8 cellular contexts compared by ENCODE assay signal in genomic region chr18:75208836-75209128, GRCh38. TPM values are rescaled to one million over a fixed set of nuclear protein-coding genes. Genes with fewer than 3 reads are reported as not detected.
DNase-seq lines count a peak whose midpoint lies in the region; ATAC-seq and TF ChIP-seq lines count a peak whose summit lies in the region.

No MANE protein-coding gene starts in this region.

- DNase-seq in DND-41 (no peak), LoVo (ENCODE audit: low spot score) (peak; percentile 35), dorsolateral prefrontal cortex (no peak), neural crest cell (ENCODE audit: low read depth, low spot score) (peak; percentile 31), NCI-H82 (lab: John Stamatoyannopoulos, UW) (no peak), NCI-H2196 treated with DMSO at 0.1 percent for 48 hours (lab: John Stamatoyannopoulos, UW; ENCODE audit: unreplicated experiment) (no peak), islet precursor cell (no peak)

- ATAC-seq in DND-41 (ENCODE audit: insufficient read depth, low read depth): no peak
- ATAC-seq in GM21529 (IDR thresholded peaks at IDR 0.05; ENCODE audit: unreplicated experiment): peak; percentile 16

- peaks cover 42% of the 10 kb centered on the region for H4K20me1 ChIP-seq in DND-41 (ENCODE audit: insufficient read depth, low read length)

- intact Hi-C loops in dorsolateral prefrontal cortex (cut with DNase I): loop anchor here in 1 of 2 donors (10.0 kb wide), 2 partner anchors 554 to 1046 kb away; no protein-coding TSS in a partner anchor

- peak overlapping the region; percentile 85 for H3K9ac ChIP-seq in DND-41 (ENCODE audit: low read depth, low read length)

- no peaks in the 10 kb centered on the region for H3K36me3 Mint-ChIP-seq in neural crest cell (ENCODE audit: low read depth)

- H3K4me3 Mint-ChIP-seq in neural crest cell: no peak overlapping the region

- H3K27me3 ChIP-seq in DND-41 (ENCODE audit: insufficient read depth, low read length, poor library complexity): no peaks in the 10 kb centered on the region
- no peaks in the 10 kb centered on the region for H3K27me3 ChIP-seq in dorsolateral prefrontal cortex

- peaks cover 60% of the 10 kb centered on the region for H3K4me1 Mint-ChIP-seq in neural crest cell

- H2AFZ ChIP-seq in DND-41 (ENCODE audit: low read depth, low read length): peak overlapping the region; percentile 79

- H3K27ac ChIP-seq in DND-41 (ENCODE audit: low read length): peak overlapping the region; percentile 95
- H3K27ac ChIP-seq in dorsolateral prefrontal cortex: peak overlapping the region; percentile 69 to 99 (median 96)

- H3K4me1 ChIP-seq in DND-41 (ENCODE audit: insufficient read depth, low read length): peaks cover 53% of the 10 kb centered on the region

- no peak for TF ChIP-seq CTCF in DND-41 (IDR thresholded peaks at IDR 0.05; ENCODE audit: borderline replicate concordance, extremely low read depth, low read length, poor library complexity, severe bottlenecking)
- peak in 1 of 56 donors; percentile 2 for TF ChIP-seq CTCF in dorsolateral prefrontal cortex (IDR thresholded peaks at IDR 0.05 in 54 of 56, conservative IDR thresholded peaks at IDR 0.05 in 2 of 56; ENCODE audit: low read depth in 1 of 56, partially characterized antibody in 56 of 56)
- TF ChIP-seq CTCF in neural crest cell (conservative IDR thresholded peaks at IDR 0.05): no peak

- H3K27ac Mint-ChIP-seq in neural crest cell (ENCODE audit: unreplicated experiment): no peak overlapping the region

- H3K79me2 ChIP-seq in DND-41 (ENCODE audit: insufficient read depth, low read length): peaks cover 86% of the 10 kb centered on the region

- H3K9me3 ChIP-seq in DND-41 (ENCODE audit: insufficient read depth, low read length, severe bottlenecking): no peaks in the 10 kb centered on the region

- peaks cover 14% of the 10 kb centered on the region; the same call in 1 of the 2 replicates for H3K36me3 ChIP-seq in DND-41 (ENCODE audit: insufficient read depth, low read length)

- peaks cover 70% of the 10 kb centered on the region for H3K27me3 Mint-ChIP-seq in neural crest cell (ENCODE audit: low read depth)

- H3K4me2 ChIP-seq in DND-41 (ENCODE audit: insufficient read depth, low read length): peak overlapping the region; percentile 97

- no peaks in the 10 kb centered on the region for H3K9me3 Mint-ChIP-seq in neural crest cell

- H3K4me3 ChIP-seq in DND-41 (ENCODE audit: low read depth in 1 of 2, low read length in 2 of 2) (peak overlapping the region; percentile 73 to 96; a peak in 3 of 4 replicates), dorsolateral prefrontal cortex (peak overlapping the region; percentile 58 to 97 (median 89))

RNA-seq across cellular contexts. Expression of gene PTGR3, which starts 0.2 kb away (rescaled TPM):
- 10 to 100 TPM; 32.1 to 76.5 (median 56.0) TPM for total RNA-seq in dorsolateral prefrontal cortex
- total RNA-seq in neural crest cell: 9.2 and 12.1 TPM in 2 replicates

RNA-seq across cellular contexts. Expression of gene TSHZ1, which starts 1.8 kb away (rescaled TPM):
- total RNA-seq in dorsolateral prefrontal cortex (10 to 100 TPM; 24.7 to 83.6 (median 37.5) TPM), neural crest cell (6.7 and 6.9 TPM in 2 replicates)

Comparison
In these comparisons a context has a peak if more than half of its experiments do, and no peak if none do; other contexts are left out.
1. DNase-seq: peak in LoVo (single experiment) and neural crest cell (single experiment); none in DND-41 (single experiment), dorsolateral prefrontal cortex (0 of 10), NCI-H82 (single experiment), NCI-H2196 treated with DMSO at 0.1 percent for 48 hours (single experiment) and islet precursor cell (single experiment).